ENCODE assay signal across 18 cellular contexts in genomic region chr9:134983506-134984371, GRCh38.
"Had no signal": no experiment of that assay in that cellular context is flagged by ENCODE, and none has a peak within 500 bp of the region (broad histone marks: within the 10 kb centered on the region; RNA-seq: fewer than 3 reads in every experiment).

No MANE protein-coding gene starts in this region.

- DNase-seq: activated CD4-positive, alpha-beta T cell treated with anti-CD3 and anti-CD28 coated beads, Interleukin-2, amount 10 ng/mL, durations not matched to agents 7 days and 5 days; activated CD8-positive, alpha-beta memory T cell treated with anti-CD3 and anti-CD28 coated beads, Interleukin-2, amount 50 U/mL, for 4 hours; activated CD8-positive, alpha-beta T cell treated with anti-CD3 and anti-CD28 coated beads, Interleukin-2, amount 10 ng/mL, durations not matched to agents 7 days and 5 days; activated naive CD8-positive, alpha-beta T cell treated with anti-CD3 and anti-CD28 coated beads for 36 hours; amniotic stem cell; occipital lobe; stimulated activated CD4-positive, alpha-beta T cell treated with anti-CD3 and anti-CD28 coated beads, Interleukin-2, amount 100 ng/mL, for 24 hours; stimulated activated naive CD4-positive, alpha-beta T cell treated with Interleukin-2 at 50 U/mL for 16 hours; T-helper 1 cell; T-helper 9 cell; uterus had no signal

- H3K4me1 ChIP-seq: tibial artery, uterus had no signal

- H3K4me3 Mint-ChIP-seq: activated CD4-positive, alpha-beta T cell treated with anti-CD3 and anti-CD28 coated beads, Interleukin-2, amount 10 ng/mL, durations not matched to agents 7 days and 5 days; activated CD8-positive, alpha-beta T cell treated with anti-CD3 and anti-CD28 coated beads, Interleukin-2, amount 10 ng/mL, durations not matched to agents 7 days and 5 days; activated naive CD8-positive, alpha-beta T cell treated with anti-CD3 and anti-CD28 coated beads for 36 hours; activated T-cell treated with anti-CD3 and anti-CD28 coated beads, Interleukin-2, amount 50 U/mL, for 72 hours; memory B cell; nephron progenitor cell had no signal

- ATAC-seq: activated CD8-positive, alpha-beta T cell treated with anti-CD3 and anti-CD28 coated beads, Interleukin-2, amount 10 ng/mL, durations not matched to agents 7 days and 5 days; activated T-cell treated with anti-CD3 and anti-CD28 coated beads, Interleukin-2, amount 50 U/mL, for 72 hours had no signal

- H3K36me3 Mint-ChIP-seq: activated naive CD8-positive, alpha-beta T cell treated with anti-CD3 and anti-CD28 coated beads for 36 hours; memory B cell had no signal

- H3K27ac Mint-ChIP-seq: activated CD4-positive, alpha-beta T cell treated with anti-CD3 and anti-CD28 coated beads, Interleukin-2, amount 10 ng/mL, durations not matched to agents 7 days and 5 days; activated CD8-positive, alpha-beta T cell treated with anti-CD3 and anti-CD28 coated beads, Interleukin-2, amount 10 ng/mL, durations not matched to agents 7 days and 5 days; activated naive CD8-positive, alpha-beta T cell treated with anti-CD3 and anti-CD28 coated beads for 36 hours; activated T-cell treated with anti-CD3 and anti-CD28 coated beads, Interleukin-2, amount 50 U/mL, for 72 hours; memory B cell; nephron progenitor cell had no signal

- H3K27me3 ChIP-seq: cardiac muscle cell, uterus had no signal

- H3K27me3 Mint-ChIP-seq: activated CD4-positive, alpha-beta T cell treated with anti-CD3 and anti-CD28 coated beads, Interleukin-2, amount 10 ng/mL, durations not matched to agents 7 days and 5 days had no signal

- H3K4me3 ChIP-seq: cardiac muscle cell, dorsolateral prefrontal cortex, left ventricle myocardium inferior, tibial artery, uterus had no signal

- H3K4me1 Mint-ChIP-seq: activated CD4-positive, alpha-beta T cell treated with anti-CD3 and anti-CD28 coated beads, Interleukin-2, amount 10 ng/mL, durations not matched to agents 7 days and 5 days; activated naive CD8-positive, alpha-beta T cell treated with anti-CD3 and anti-CD28 coated beads for 36 hours; memory B cell had no signal

- H3K27ac ChIP-seq: cardiac muscle cell, dorsolateral prefrontal cortex, left ventricle myocardium inferior, tibial artery, uterus had no signal

- H3K36me3 ChIP-seq: cardiac muscle cell, left ventricle myocardium inferior, tibial artery, uterus had no signal
